In the genomic region with DNA sequence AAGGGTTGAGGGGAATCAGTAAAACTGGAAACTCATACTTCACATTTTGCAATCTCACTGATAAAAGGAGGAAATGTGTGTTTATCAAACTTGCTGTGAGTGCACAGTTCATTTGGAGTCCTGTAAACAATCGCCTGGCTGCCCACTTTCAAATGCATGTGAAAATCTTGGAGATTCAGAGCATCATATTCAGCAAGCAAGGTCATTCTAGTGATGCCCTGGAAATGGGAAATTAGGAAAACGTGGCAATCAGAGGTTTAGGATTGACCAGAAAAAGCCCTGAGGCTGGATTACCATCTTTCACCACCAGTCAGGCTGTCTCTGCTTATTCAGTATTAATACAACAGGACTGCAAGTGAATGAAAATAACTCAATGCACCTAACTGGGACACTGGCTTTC, we compare ENCODE assay signal across 1 cellular context.
TF ChIP-seq lines count a peak whose summit lies in the region.

No MANE protein-coding gene starts in this region.

TF ChIP-seq in H1, 55 proteins besides CTCF, POLR2A, EP300 and RAD21:
- no peak for TF ChIP-seq ZNF274 (IDR thresholded peaks at IDR 0.05; ENCODE audit: borderline replicate concordance, extremely low read depth, low read length)
- TF ChIP-seq SIRT6 (IDR thresholded peaks at IDR 0.05; ENCODE audit: low read length): no peak
- no peak for TF ChIP-seq KDM5A (IDR thresholded peaks at IDR 0.05; ENCODE audit: low read length)
- no peak for TF ChIP-seq SIX5 (IDR thresholded peaks at IDR 0.05; ENCODE audit: low read depth, low read length)
